In genomic region chr11:65912840-65913239, GRCh38 we compare ENCODE assay signal across 1 cellular context.
TF ChIP-seq lines count a peak whose summit lies in the region.

No MANE protein-coding gene starts in this region.

TF ChIP-seq in H1, 55 proteins besides CTCF, POLR2A, EP300 and RAD21:
- TF ChIP-seq CHD1 (IDR thresholded peaks at IDR 0.05; ENCODE audit: low read depth, low read length): no peak
- TF ChIP-seq MAFK (IDR thresholded peaks at IDR 0.05; ENCODE audit: low read depth, low read length): no peak
- no peak for TF ChIP-seq SIRT6 (IDR thresholded peaks at IDR 0.05; ENCODE audit: low read length)
- TF ChIP-seq SP1 (IDR thresholded peaks at IDR 0.05; ENCODE audit: low read depth, low read length): no peak
- TF ChIP-seq SP2 (IDR thresholded peaks at IDR 0.05; ENCODE audit: low read length): no peak
- TF ChIP-seq PHF8 (conservative IDR thresholded peaks at IDR 0.05; ENCODE audit: low read depth, low read length): no peak
- TF ChIP-seq CHD2 (IDR thresholded peaks at IDR 0.05; ENCODE audit: low read length): no peak
- no peak for TF ChIP-seq BCL11A (IDR thresholded peaks at IDR 0.05; ENCODE audit: low read depth in 2 of 2, low read length in 2 of 2)
- no peak for TF ChIP-seq RNF2 (IDR thresholded peaks at IDR 0.05; ENCODE audit: borderline replicate concordance, low read depth, low read length, missing control alignments, poor library complexity, severe bottlenecking)
- TF ChIP-seq KDM1A (IDR thresholded peaks at IDR 0.05; ENCODE audit: borderline replicate concordance, low read length): no peak
- TF ChIP-seq SAP30 (IDR thresholded peaks at IDR 0.05; ENCODE audit: insufficient read depth, insufficient replicate concordance, low read length): no peak
- no peak for TF ChIP-seq CBX8 (IDR thresholded peaks at IDR 0.05; ENCODE audit: borderline replicate concordance, low read depth, low read length)
- no peak for TF ChIP-seq SIN3A (conservative IDR thresholded peaks at IDR 0.05 in 1 of 2, IDR thresholded peaks at IDR 0.05 in 1 of 2; ENCODE audit: low read depth in 1 of 2, low read length in 2 of 2)
- TF ChIP-seq RBBP5 (IDR thresholded peaks at IDR 0.05; ENCODE audit: borderline replicate concordance, low read depth, low read length): no peak
- TF ChIP-seq ASH2L (IDR thresholded peaks at IDR 0.05; ENCODE audit: low read length): no peak
- no peak for TF ChIP-seq CHD7 (IDR thresholded peaks at IDR 0.05; ENCODE audit: insufficient replicate concordance, low read length)
- TF ChIP-seq POLR2AphosphoS5 (IDR thresholded peaks at IDR 0.05; ENCODE audit: low read depth, low read length): no peak
- TF ChIP-seq SRF (IDR thresholded peaks at IDR 0.05; ENCODE audit: low read depth, low read length): no peak
TF ChIP-seq in H1: peak in this region for 0.
